28 cellular contexts compared by ENCODE assay signal in the genomic region with DNA sequence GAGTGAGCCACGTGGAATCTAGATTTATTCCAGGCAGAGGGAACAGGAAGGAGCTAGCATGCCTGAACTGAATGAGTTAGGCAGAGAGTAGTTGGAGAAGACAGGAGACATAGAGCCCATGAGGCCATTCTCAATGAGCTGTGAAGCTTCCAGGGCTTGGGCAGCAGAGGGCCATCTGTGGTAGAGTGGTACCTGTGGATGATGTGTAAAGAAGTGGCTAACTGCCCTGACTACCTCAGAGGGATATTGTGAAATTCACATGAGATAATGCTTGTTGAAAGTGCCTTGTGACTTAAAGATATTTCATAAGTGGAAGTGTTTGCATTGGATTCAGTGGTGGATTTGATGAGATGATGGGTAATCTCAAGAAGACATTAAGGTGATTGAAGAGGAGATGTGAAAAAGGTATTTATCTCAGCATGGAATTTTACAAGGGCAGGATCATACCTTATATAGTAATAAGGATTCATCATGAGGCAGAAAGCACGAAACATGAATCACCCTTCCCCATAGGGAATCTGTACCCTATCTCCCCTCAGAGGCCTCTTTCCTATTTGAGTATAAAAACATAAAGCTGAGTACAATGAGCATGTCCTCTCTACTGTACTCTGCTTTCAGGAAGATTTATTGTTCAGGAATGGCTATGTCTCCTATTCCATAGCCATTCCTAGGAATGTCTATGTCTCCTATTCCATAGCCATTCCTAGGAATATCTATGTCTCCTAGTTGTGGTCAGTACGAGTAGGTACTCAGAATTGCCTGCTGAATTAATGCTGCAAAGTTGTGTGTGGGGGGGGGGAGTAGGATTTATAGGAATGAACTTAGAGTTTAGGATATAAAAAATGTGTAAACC.
A peak's percentile ranks its signal among the peaks of the same experiment; 100 is the strongest.
DNase-seq lines count a peak whose midpoint lies in the region; ATAC-seq and TF ChIP-seq lines count a peak whose summit lies in the region.
"Had no signal": no experiment of that assay in that cellular context is flagged by ENCODE, and none has a peak within 500 bp of the region (broad histone marks: within the 10 kb centered on the region; RNA-seq: fewer than 3 reads in every experiment).

No MANE protein-coding gene starts in this region.

- H3K4me3 ChIP-seq in GM23248, result no peak overlapping the region
- H3K4me3 ChIP-seq in mammary epithelial cell (replicated peaks in 1 of 3; ENCODE audit: insufficient read depth in 1 of 3, low read depth in 2 of 3, low read length in 3 of 3), result no peak overlapping the region
- H3K4me3 ChIP-seq in neural cell (ENCODE audit: low read length), result no peak overlapping the region
- H3K4me3 ChIP-seq: GM23338, heart left ventricle had no signal

- H3F3A ChIP-seq in GM23248 (ENCODE audit: insufficient read depth) (peaks cover 4% of the 10 kb centered on the region; the same call in 1 of the 2 replicates), neural cell (ENCODE audit: insufficient read depth, low read length, poor library complexity, severe bottlenecking) (no peaks in the 10 kb centered on the region)

- no peak overlapping the region for H3K27ac ChIP-seq in GM23248
- no peak overlapping the region for H3K27ac ChIP-seq in mammary epithelial cell (ENCODE audit: insufficient read depth, low read depth, low read length)
- H3K27ac ChIP-seq in neural cell (ENCODE audit: low read length), result peak overlapping the region; percentile 84
- H3K27ac ChIP-seq: heart left ventricle, KMS-11 had no signal

- in situ Hi-C loops in GM23248 (cut with MboI), result no loop called here
- in situ Hi-C loops in mammary epithelial cell (cut with MboI; ENCODE audit: low sequenced_read_pairs in 2 of 2), result no loop called here

- peak; percentile 8 for TF ChIP-seq RAD21 in neural cell (conservative IDR thresholded peaks at IDR 0.05)

- peak; percentile 92 for TF ChIP-seq EP300 in neural cell (conservative IDR thresholded peaks at IDR 0.05; ENCODE audit: poor library complexity, severe bottlenecking)

- no peak overlapping the region; the same call in 1 of the 2 replicates for H2AFZ ChIP-seq in GM23248
- H2AFZ ChIP-seq in mammary epithelial cell (ENCODE audit: low read depth, low read length), result no peak overlapping the region
- H2AFZ ChIP-seq in neural cell (ENCODE audit: low read depth, low read length), result no peak overlapping the region
- H2AFZ ChIP-seq: GM23338 had no signal

- peaks cover 10% of the 10 kb centered on the region; the same call in 1 of the 2 replicates for H3K4me1 ChIP-seq in GM23248 (ENCODE audit: insufficient read depth)
- H3K4me1 ChIP-seq in mammary epithelial cell (ENCODE audit: insufficient read depth, low read length), result no peaks in the 10 kb centered on the region
- H3K4me1 ChIP-seq: heart left ventricle had no signal

- CTCF ChIA-PET in mammary epithelial cell (lab: Charles Lee; ENCODE audit: low non-redundant PET), result no interaction called here

- H3K36me3 ChIP-seq in GM23248 (ENCODE audit: low read depth) (no peaks in the 10 kb centered on the region), mammary epithelial cell (ENCODE audit: insufficient read depth, low read length) (no peaks in the 10 kb centered on the region), neural cell (ENCODE audit: insufficient read depth, low read length) (no peaks in the 10 kb centered on the region)
- H3K36me3 ChIP-seq: heart left ventricle had no signal

- no peak overlapping the region for H3K9ac ChIP-seq in GM23248
- H3K9ac ChIP-seq in mammary epithelial cell (ENCODE audit: insufficient read depth, low read length), result no peak overlapping the region
- H3K9ac ChIP-seq in neural cell (ENCODE audit: low read length), result peak overlapping the region; percentile 42
- H3K9ac ChIP-seq: KMS-11 had no signal

- H3K27me3 ChIP-seq in GM23248 (replicated peaks; ENCODE audit: insufficient read depth), result no peaks in the 10 kb centered on the region
- peaks cover 9% of the 10 kb centered on the region for H3K27me3 ChIP-seq in mammary epithelial cell (ENCODE audit: insufficient read depth, low read length)
- no peaks in the 10 kb centered on the region for H3K27me3 ChIP-seq in neural cell (ENCODE audit: insufficient read depth, low read depth, low read length)
- H3K27me3 ChIP-seq: heart left ventricle had no signal

- intact Hi-C loops in mammary epithelial cell (cut with micrococcal nuclease), result no loop called here

- dilution Hi-C loops in mammary epithelial cell (cut with HindIII; ENCODE audit: low sequenced_read_pairs), result no loop called here

- H3K9me3 ChIP-seq in GM23248 (ENCODE audit: low read depth) (no peaks in the 10 kb centered on the region), mammary epithelial cell (replicated peaks; ENCODE audit: insufficient read depth, low read length) (no peaks in the 10 kb centered on the region), neural cell (ENCODE audit: low read length) (no peaks in the 10 kb centered on the region)
- H3K9me3 ChIP-seq: heart left ventricle had no signal

- DNase-seq in GM23248 (peak; percentile 38), MV-4-11 (lab: John Stamatoyannopoulos, UW) (peak; percentile 43), mammary epithelial cell (peak; percentile 3), NCI-H1436 (lab: John Stamatoyannopoulos, UW) (no peak), putamen (ENCODE audit: low spot score) (no peak)
- DNase-seq in activated CD4-positive, alpha-beta T cell treated with anti-CD3 and anti-CD28 coated beads, Interleukin-2, amount 50 U/mL, for 4 hours, result no peak
- DNase-seq: activated CD4-positive, alpha-beta T cell treated with anti-CD3 and anti-CD28 coated beads, Interleukin-2, amount 10 ng/mL, durations not matched to agents 24 days and 14 days; activated effector memory CD4-positive, alpha-beta T cell treated with anti-CD3 and anti-CD28 coated beads, Interleukin-2, amount 50 U/mL, for 16 hours; activated T-cell treated with anti-CD3 and anti-CD28 coated beads, Interleukin-2, amount 50 U/mL, for 1 hour; anterior cingulate cortex; caudate nucleus; cortex of kidney; DMS79; effector memory CD8-positive, alpha-beta T cell; heart left ventricle; HFFc6; MM.1S; NCI-H1436 treated with DMSO at 0.1 percent for 48 hours; NCI-H2107; NCI-H446 treated with DMSO at 0.1 percent for 48 hours; NCI-H774; stimulated activated CD4-positive, alpha-beta T cell treated with anti-CD3 and anti-CD28 coated beads, Interleukin-4, amount 100 ng/mL, for 4 hours; T1000 had no signal

- H3K79me2 ChIP-seq in GM23248 (ENCODE audit: insufficient read depth), result no peaks in the 10 kb centered on the region
- H3K79me2 ChIP-seq in mammary epithelial cell (ENCODE audit: insufficient read depth, low read length), result no peaks in the 10 kb centered on the region
- no peaks in the 10 kb centered on the region for H3K79me2 ChIP-seq in neural cell (replicated peaks; ENCODE audit: insufficient read depth, low read length)

- BruUV-seq in mammary epithelial cell (replicated peaks; lab: Mats Ljungman, UMichigan), result no TSS peak

- ATAC-seq in HG02678 (IDR thresholded peaks at IDR 0.05; ENCODE audit: unreplicated experiment), result no peak
- ATAC-seq: effector memory CD8-positive, alpha-beta T cell; GM23338; heart left ventricle; sciatic nerve had no signal

- H3K4me2 ChIP-seq in GM23248 (ENCODE audit: unreplicated experiment) (no peak overlapping the region), mammary epithelial cell (ENCODE audit: insufficient read depth, low read depth, low read length) (no peak overlapping the region), neural cell (ENCODE audit: low read length) (no peak overlapping the region)
- H3K4me2 ChIP-seq: GM23338, KMS-11 had no signal

- no peaks in the 10 kb centered on the region for H3K9me2 ChIP-seq in GM23248 (ENCODE audit: insufficient read depth)
- H3K9me2 ChIP-seq in neural cell (ENCODE audit: insufficient read depth, low read length), result no peaks in the 10 kb centered on the region

- no peaks in the 10 kb centered on the region for H4K20me1 ChIP-seq in GM23248 (ENCODE audit: insufficient read depth)
- H4K20me1 ChIP-seq in mammary epithelial cell (ENCODE audit: insufficient read depth, low read length), result peaks cover 2% of the 10 kb centered on the region
- no peaks in the 10 kb centered on the region for H4K20me1 ChIP-seq in neural cell (ENCODE audit: insufficient read depth)

- WGBS in GM23248 (ENCODE audit: low coverage in 1 of 2, low lambda C conversion rate in 2 of 2, missing lambda C conversion rate in 2 of 2), 2 experiments, result 53 to 67% methylated on average over 3 of the region's 3 CpGs
- 35% methylated on average over 3 of the region's 3 CpGs for WGBS in mammary epithelial cell (ENCODE audit: low coverage, missing lambda C conversion rate)

- TF ChIP-seq CTCF in mammary epithelial cell (conservative IDR thresholded peaks at IDR 0.05 in 1 of 2, IDR thresholded peaks at IDR 0.05 in 1 of 2; ENCODE audit: extremely low read depth in 1 of 2, insufficient read depth in 1 of 2, low read depth in 1 of 2, low read length in 2 of 2) (no peak), neural cell (IDR thresholded peaks at IDR 0.05; ENCODE audit: poor library complexity, severe bottlenecking) (no peak)

TF ChIP-seq in neural cell, 6 proteins besides CTCF, POLR2A, EP300 and RAD21 (continues in another document):
- TF ChIP-seq SMC3 (conservative IDR thresholded peaks at IDR 0.05; ENCODE audit: poor library complexity), result no peak
- TF ChIP-seq EZH2 (IDR thresholded peaks at IDR 0.05; ENCODE audit: borderline replicate concordance, insufficient read depth, low read length, poor library complexity, severe bottlenecking), result no peak
- no peak for TF ChIP-seq TAF1 (IDR thresholded peaks at IDR 0.05; ENCODE audit: low read depth)
- TF ChIP-seq POLR2AphosphoS5 (IDR thresholded peaks at IDR 0.05), result peak; percentile 73

Comparison
In these comparisons a context has a peak if more than half of its experiments do, and no peak if none do; other contexts are left out.
1. DNase-seq: peak in GM23248 (single experiment), MV-4-11 (single experiment) and mammary epithelial cell (single experiment); none in activated CD4-positive, alpha-beta T cell treated with anti-CD3 and anti-CD28 coated beads, Interleukin-2, amount 50 U/mL, for 4 hours (0 of 2), NCI-H1436 (single experiment) and putamen (single experiment).